ENCODE assay signal across 8 cellular contexts in the genomic region with DNA sequence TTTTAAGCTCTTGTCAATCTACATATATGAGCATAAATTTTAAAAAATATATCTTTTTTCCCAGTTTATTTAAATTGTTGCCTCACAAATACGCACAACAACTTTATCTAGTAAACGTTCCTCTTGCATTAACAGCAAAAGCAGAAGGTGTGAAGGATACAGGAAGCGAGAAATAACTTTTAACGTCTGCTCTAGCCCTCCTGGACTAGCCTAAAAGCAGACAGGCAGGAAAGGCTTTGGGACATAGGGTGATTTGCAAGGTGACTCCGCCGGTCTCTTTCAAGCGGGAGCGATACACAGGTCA.
A peak's percentile ranks its signal among the peaks of the same experiment; 100 is the strongest.
DNase-seq lines count a peak whose midpoint lies in the region; ATAC-seq lines count a peak whose summit lies in the region.

No MANE protein-coding gene starts in this region.

- H3K9ac ChIP-seq in BLaER1 treated with 17β-estradiol and CSF1 and Interleukin-3, amounts not matched to agents 10 nM and 100 nM, result peak overlapping the region; percentile 60 to 75 (median 70); a peak in 19 of 22 replicates
- peak overlapping the region; percentile 46; the same call in 1 of the 2 replicates for H3K9ac ChIP-seq in iPS-20b (ENCODE audit: low read depth, low read length)

- no peaks in the 10 kb centered on the region for H3K9me3 Mint-ChIP-seq in stimulated activated naive B cell treated with anti-CD40 and anti-IgM and Interleukin-4, amounts not matched to agents 10 μg/mL and 1 μg/mL and 100 μg/mL, for 72 hours

- peak overlapping the region; percentile 68 to 82 (median 75) for H3K4me3 ChIP-seq in BLaER1 treated with 17β-estradiol and CSF1 and Interleukin-3, amounts not matched to agents 10 nM and 100 nM
- peak overlapping the region; percentile 87 for H3K4me3 ChIP-seq in iPS-20b (ENCODE audit: low read length)

- ATAC-seq in stimulated activated naive B cell treated with anti-CD40 and anti-IgM and Interleukin-4, amounts not matched to agents 10 μg/mL and 1 μg/mL and 100 μg/mL, for 72 hours (replicated peaks), result peak in 1 of 2 donors; percentile 49
- no peak for ATAC-seq in GM18511 (IDR thresholded peaks at IDR 0.05; ENCODE audit: unreplicated experiment)

- peak overlapping the region; percentile 68 to 87 (median 79) for H3K4me2 ChIP-seq in BLaER1 treated with 17β-estradiol and CSF1 and Interleukin-3, amounts not matched to agents 10 nM and 100 nM

- peaks cover 0 to 6% of the 10 kb centered on the region in 2 donors for H3K27me3 Mint-ChIP-seq in stimulated activated naive B cell treated with anti-CD40 and anti-IgM and Interleukin-4, amounts not matched to agents 10 μg/mL and 1 μg/mL and 100 μg/mL, for 72 hours

- H3K4me1 Mint-ChIP-seq in stimulated activated naive B cell treated with anti-CD40 and anti-IgM and Interleukin-4, amounts not matched to agents 10 μg/mL and 1 μg/mL and 100 μg/mL, for 72 hours, result peaks cover 3 to 6% of the 10 kb centered on the region in 2 donors

- H3K27ac Mint-ChIP-seq in stimulated activated naive B cell treated with anti-CD40 and anti-IgM and Interleukin-4, amounts not matched to agents 10 μg/mL and 1 μg/mL and 100 μg/mL, for 72 hours, result no peak overlapping the region

- DNase-seq in HPDE6-E6E7 (ENCODE audit: extremely low spot score), result peak; percentile 29
- no peak for DNase-seq in stimulated activated naive B cell treated with anti-CD40 and anti-IgM and Interleukin-4, amounts not matched to agents 10 μg/mL and 1 μg/mL and 100 μg/mL, for 72 hours
- DNase-seq in NCI-H187 treated with DMSO at 0.1 percent for 48 hours (lab: John Stamatoyannopoulos, UW), result no peak
- DNase-seq in stimulated activated CD4-positive, alpha-beta T cell treated with anti-CD3 and anti-CD28 coated beads, Interleukin-4, amount 100 ng/mL, for 4 hours, result no peak

- H4K20me1 ChIP-seq in BLaER1 treated with 17β-estradiol and CSF1 and Interleukin-3, amounts not matched to agents 10 nM and 100 nM, result no peaks in the 10 kb centered on the region

- peaks cover 5 to 16% (median 12%) of the 10 kb centered on the region in 10 experiments; a peak in 17 of 20 replicates for H3K4me1 ChIP-seq in BLaER1 treated with 17β-estradiol and CSF1 and Interleukin-3, amounts not matched to agents 10 nM and 100 nM
- peaks cover 18% of the 10 kb centered on the region; the same call in 1 of the 2 replicates for H3K4me1 ChIP-seq in iPS-20b (ENCODE audit: insufficient read depth, low read length)

- no peaks in the 10 kb centered on the region for H3K36me3 Mint-ChIP-seq in stimulated activated naive B cell treated with anti-CD40 and anti-IgM and Interleukin-4, amounts not matched to agents 10 μg/mL and 1 μg/mL and 100 μg/mL, for 72 hours

- H3K27ac ChIP-seq in BLaER1 treated with 17β-estradiol and CSF1 and Interleukin-3, amounts not matched to agents 10 nM and 100 nM, result peak overlapping the region in 9 of 11 experiments; percentile 40 to 70 (median 58); a peak in 14 of 22 replicates
- H3K27ac ChIP-seq in angular gyrus (ENCODE audit: low read depth, low read length) (peak overlapping the region; percentile 89), iPS-20b (ENCODE audit: low read length) (no peak overlapping the region)

- H3K36me3 ChIP-seq in BLaER1 treated with 17β-estradiol and CSF1 and Interleukin-3, amounts not matched to agents 10 nM and 100 nM, result no peaks in the 10 kb centered on the region
- no peaks in the 10 kb centered on the region for H3K36me3 ChIP-seq in iPS-20b (ENCODE audit: insufficient read depth, low read depth, low read length)

- H3K4me3 Mint-ChIP-seq in stimulated activated naive B cell treated with anti-CD40 and anti-IgM and Interleukin-4, amounts not matched to agents 10 μg/mL and 1 μg/mL and 100 μg/mL, for 72 hours, result peak overlapping the region; percentile 93

- no peaks in the 10 kb centered on the region for H3K9me3 ChIP-seq in BLaER1 treated with 17β-estradiol and CSF1 and Interleukin-3, amounts not matched to agents 10 nM and 100 nM (replicated peaks in 1 of 11)
- H3K9me3 ChIP-seq in iPS-20b (ENCODE audit: insufficient read depth, low read depth, low read length), result no peaks in the 10 kb centered on the region

- H3K27me3 ChIP-seq in BLaER1 treated with 17β-estradiol and CSF1 and Interleukin-3, amounts not matched to agents 10 nM and 100 nM, result no peaks in the 10 kb centered on the region
- H3K27me3 ChIP-seq in iPS-20b (ENCODE audit: insufficient read depth, low read length), result no peaks in the 10 kb centered on the region
